ENCODE assay signal across 8 cellular contexts in genomic region chr3:48439820-48440589, GRCh38. TPM values are rescaled to one million over a fixed set of nuclear protein-coding genes. Genes with fewer than 3 reads are reported as not detected.
A peak's percentile ranks its signal among the peaks of the same experiment; 100 is the strongest.
DNase-seq lines count a peak whose midpoint lies in the region; ATAC-seq, FAIRE-seq and TF ChIP-seq lines count a peak whose summit lies in the region.

Gene CCDC51 (minus strand): TSS chr3:48440119. CDS start chr3:48435128, 4,991 bp downstream.
Gene TMA7 (plus strand): TSS chr3:48440257. CDS start chr3:48440297, 40 bp downstream.

- H3K9me3 Mint-ChIP-seq in naive thymus-derived CD8-positive, alpha-beta T cell: no peaks in the 10 kb centered on the region

- TF ChIP-seq CTCF in Loucy (conservative IDR thresholded peaks at IDR 0.05; ENCODE audit: low read length): no peak
- no peak for TF ChIP-seq CTCF in fibroblast of mammary gland (conservative IDR thresholded peaks at IDR 0.05; ENCODE audit: control insufficient read depth, insufficient read depth, low read depth, low read length)

- H3F3A ChIP-seq in Loucy (ENCODE audit: low read depth): no peaks in the 10 kb centered on the region

- peak; percentile 85 for TF ChIP-seq POLR2A in H54 (IDR thresholded peaks at IDR 0.05; ENCODE audit: low read depth, low read length)
- peak; percentile 96 for TF ChIP-seq POLR2A in Raji (IDR thresholded peaks at IDR 0.05; ENCODE audit: insufficient read depth, low read depth, low read length)

- peak; percentile 98 for DNase-seq in ELF-1 (ENCODE audit: low read depth, low spot score)
- peak; percentile 91 for DNase-seq in H54 (ENCODE audit: insufficient read length, low spot score)
- DNase-seq in activated T-helper 9 cell treated with anti-CD3 and anti-CD28 coated beads, Interleukin-2, amount 50 U/mL, for 16 hours (ENCODE audit: low read depth): peak; percentile 98
- DNase-seq in fibroblast of mammary gland (ENCODE audit: low read depth): peak; percentile 91
- DNase-seq in naive thymus-derived CD8-positive, alpha-beta T cell: peak; percentile 93 to 99 (median 96)
- DNase-seq in stimulated activated naive CD4-positive, alpha-beta T cell (lab: John Stamatoyannopoulos, UW): peak; percentile 92 to 98 (median 95)

- H3K79me2 ChIP-seq in Loucy (ENCODE audit: insufficient read depth, low read length): peaks cover 52% of the 10 kb centered on the region

- peak; percentile 92 to 93 for ATAC-seq in naive thymus-derived CD8-positive, alpha-beta T cell

- peaks cover 15 to 51% (median 39%) of the 10 kb centered on the region in 4 donors for H3K4me1 Mint-ChIP-seq in naive thymus-derived CD8-positive, alpha-beta T cell

- H3K9me2 ChIP-seq in Loucy (replicated peaks; ENCODE audit: low read depth, low read length): no peaks in the 10 kb centered on the region

- no peaks in the 10 kb centered on the region for H3K27me3 Mint-ChIP-seq in naive thymus-derived CD8-positive, alpha-beta T cell

- H3K9me3 ChIP-seq in Loucy (ENCODE audit: insufficient read depth, low read depth, low read length): no peaks in the 10 kb centered on the region

- peak within 1 kb of the TSS; percentile 89 to 100 (median 97) for H3K4me3 Mint-ChIP-seq in naive thymus-derived CD8-positive, alpha-beta T cell

- H4K20me1 ChIP-seq in Loucy (ENCODE audit: insufficient read depth, low read length, poor library complexity, severe bottlenecking): peaks cover 27% of the 10 kb centered on the region

- H3K27ac Mint-ChIP-seq in naive thymus-derived CD8-positive, alpha-beta T cell: peak within 1 kb of the TSS; percentile 95 to 100 (median 99)

- H3K9ac ChIP-seq in Loucy (ENCODE audit: low read depth, low read length, poor library complexity, severe bottlenecking): peak within 1 kb of the TSS; percentile 99

- H3K4me3 ChIP-seq in Loucy (ENCODE audit: low read length, poor library complexity, severe bottlenecking) (peak within 1 kb of the TSS; percentile 81), fibroblast of mammary gland (ENCODE audit: control insufficient read depth, low read depth, low read length) (peak within 1 kb of the TSS; percentile 96)

- H3K4me2 ChIP-seq in Loucy (ENCODE audit: low read depth, low read length, poor library complexity, severe bottlenecking): peak within 1 kb of the TSS; percentile 95

- H3K4me1 ChIP-seq in Loucy (ENCODE audit: insufficient read depth, low read length, poor library complexity, severe bottlenecking): peaks cover 23% of the 10 kb centered on the region

- FAIRE-seq in H54 (lab: Jason Lieb, UNC): peak; percentile 72

- no peaks in the 10 kb centered on the region for H3K27me3 ChIP-seq in Loucy (ENCODE audit: insufficient read depth, low read length, poor library complexity, severe bottlenecking)

- peak within 1 kb of the TSS; percentile 75 for H2AFZ ChIP-seq in Loucy (ENCODE audit: low read length)

- POLR2A ChIA-PET in naive thymus-derived CD8-positive, alpha-beta T cell (lab: Charles Lee): interaction anchor here (0.6 to 4.1 kb wide), 26 partner anchors 9 to 277 kb away, joined by 3 to 37 read pairs (median 5); partner anchors contain the start of genes IP6K2, NME6, PFKFB4 and PLXNB1

- peaks cover 10% of the 10 kb centered on the region; the same call in 1 of the 2 replicates for H3K36me3 ChIP-seq in Loucy (ENCODE audit: insufficient read depth, low read length)

- peaks cover 0 to 40% (median 3%) of the 10 kb centered on the region in 3 donors for H3K36me3 Mint-ChIP-seq in naive thymus-derived CD8-positive, alpha-beta T cell

RNA-seq across cellular contexts. Expression of gene CCDC51, which starts in this region (rescaled TPM):
- total RNA-seq in naive thymus-derived CD8-positive, alpha-beta T cell: 1 to 10 TPM; 4.6 to 4.7 TPM
- 10 to 100 TPM in 2 of 3 donors, 1 to 10 TPM in 1; 8.6 to 12.9 (median 11.8) TPM for polyA plus RNA-seq in naive thymus-derived CD8-positive, alpha-beta T cell

RNA-seq across cellular contexts. Expression of gene TMA7, which starts in this region (rescaled TPM):
- 100 to 1,000 TPM; 274 to 291 TPM for total RNA-seq in naive thymus-derived CD8-positive, alpha-beta T cell
- polyA plus RNA-seq in naive thymus-derived CD8-positive, alpha-beta T cell: 100 to 1,000 TPM; 714 to 931 (median 847) TPM

Comparison
In these comparisons a context has a peak if more than half of its experiments do, and no peak if none do; other contexts are left out.
1. Peak in every context shown above with its lines: DNase-seq, ATAC-seq and H3K4me3 ChIP-seq.